In genomic region chr4:82679531-82679930, GRCh38 we compare ENCODE assay signal across 1 cellular context.
TF ChIP-seq lines count a peak whose summit lies in the region.

No MANE protein-coding gene starts in this region.

TF ChIP-seq in GM23338, 12 proteins besides CTCF, POLR2A, EP300 and RAD21 (continued from another document):
- TF ChIP-seq ZNF462 (CRISPR knock-in tag; IDR thresholded peaks at IDR 0.05) (no peak), EZH2 (IDR thresholded peaks at IDR 0.05; ENCODE audit: low read depth, unreplicated experiment) (no peak), ZNF114 (CRISPR knock-in tag; IDR thresholded peaks at IDR 0.05) (no peak), POLR2AphosphoS5 (IDR thresholded peaks at IDR 0.05; ENCODE audit: low read depth) (no peak), NANOG (IDR thresholded peaks at IDR 0.05; ENCODE audit: borderline replicate concordance) (no peak), JUNB (IDR thresholded peaks at IDR 0.05; ENCODE audit: unreplicated experiment) (no peak), EZH2phosphoT487 (IDR thresholded peaks at IDR 0.05; ENCODE audit: unreplicated experiment) (no peak), ETS1 (IDR thresholded peaks at IDR 0.05) (no peak)
